In genomic region chr7:10939237-10939910, GRCh38 we compare ENCODE assay signal across 8 cellular contexts. TPM values are rescaled to one million over a fixed set of nuclear protein-coding genes. Genes with fewer than 3 reads are reported as not detected.
A peak's percentile ranks its signal among the peaks of the same experiment; 100 is the strongest.
DNase-seq lines count a peak whose midpoint lies in the region; TF ChIP-seq lines count a peak whose summit lies in the region.

No MANE protein-coding gene starts in this region.

- H3K4me1 ChIP-seq in GM23248 (ENCODE audit: insufficient read depth) (peaks cover 27% of the 10 kb centered on the region), Loucy (ENCODE audit: insufficient read depth, low read length, poor library complexity, severe bottlenecking) (peaks cover 50% of the 10 kb centered on the region), colonic mucosa (no peaks in the 10 kb centered on the region), mesodermal cell (ENCODE audit: control insufficient read depth, insufficient read depth, low read length, poor library complexity, severe bottlenecking) (no peaks in the 10 kb centered on the region)

- DNase-seq in GM12864 (ENCODE audit: low read depth) (peak; percentile 10), GM23248 (peak; percentile 54), colonic mucosa (no peak), NCI-H524 treated with DMSO at 0.1 percent for 48 hours (lab: John Stamatoyannopoulos, UW) (no peak), NCI-H187 (lab: John Stamatoyannopoulos, UW) (no peak)
- DNase-seq in activated T-cell treated with anti-CD3 and anti-CD28 coated beads, Interleukin-2, amount 50 U/mL, for 48 hours = no peak

- H2AFZ ChIP-seq in GM23248 (peak overlapping the region; percentile 95), Loucy (ENCODE audit: low read length) (peak overlapping the region; percentile 86)

- H3K9me3 ChIP-seq in GM23248 (ENCODE audit: low read depth) (no peaks in the 10 kb centered on the region), Loucy (ENCODE audit: insufficient read depth, low read depth, low read length) (no peaks in the 10 kb centered on the region), colonic mucosa (no peaks in the 10 kb centered on the region), mesodermal cell (ENCODE audit: control insufficient read depth, low read length) (no peaks in the 10 kb centered on the region)

- 1 to 3% methylated on average over 18 of the region's 18 CpGs for WGBS in GM23248 (ENCODE audit: low coverage in 1 of 2, low lambda C conversion rate in 2 of 2, missing lambda C conversion rate in 2 of 2), 2 experiments
- 0% methylated on average over 7 to 11 of the region's 18 CpGs for WGBS in mesodermal cell (ENCODE audit: insufficient coverage in 2 of 2), 2 experiments

- no peak for TF ChIP-seq CTCF in GM12864 (IDR thresholded peaks at IDR 0.05; ENCODE audit: low read depth, low read length, missing control alignments)
- no peak for TF ChIP-seq CTCF in Loucy (conservative IDR thresholded peaks at IDR 0.05; ENCODE audit: low read length)
- TF ChIP-seq CTCF in colonic mucosa (IDR thresholded peaks at IDR 0.05) = no peak

- peak overlapping the region; percentile 86 for H3K4me2 ChIP-seq in GM23248 (ENCODE audit: unreplicated experiment)
- peak overlapping the region; percentile 92 for H3K4me2 ChIP-seq in Loucy (ENCODE audit: low read depth, low read length, poor library complexity, severe bottlenecking)

- H3K27me3 ChIP-seq in GM23248 (replicated peaks; ENCODE audit: insufficient read depth) = no peaks in the 10 kb centered on the region
- no peaks in the 10 kb centered on the region for H3K27me3 ChIP-seq in Loucy (ENCODE audit: insufficient read depth, low read length, poor library complexity, severe bottlenecking)
- no peaks in the 10 kb centered on the region for H3K27me3 ChIP-seq in colonic mucosa

- peaks cover 11% of the 10 kb centered on the region for H3F3A ChIP-seq in GM23248 (ENCODE audit: insufficient read depth)
- H3F3A ChIP-seq in Loucy (ENCODE audit: low read depth) = no peaks in the 10 kb centered on the region

- peak overlapping the region; percentile 92 for H3K4me3 ChIP-seq in GM12864 (ENCODE audit: low read depth, low read length)
- peak overlapping the region; percentile 96 for H3K4me3 ChIP-seq in GM23248
- peak overlapping the region; percentile 91 for H3K4me3 ChIP-seq in Loucy (ENCODE audit: low read length, poor library complexity, severe bottlenecking)
- H3K4me3 ChIP-seq in colonic mucosa = peak overlapping the region; percentile 69
- H3K4me3 ChIP-seq in mesodermal cell (ENCODE audit: extremely low read depth, insufficient read depth, low read length, poor library complexity, severe bottlenecking) = peak overlapping the region; percentile 93

- intact Hi-C loops in colonic mucosa (cut with DNase I) = no loop called here

- in situ Hi-C loops in GM23248 (cut with MboI) = no loop called here

- no peaks in the 10 kb centered on the region for H3K9me2 ChIP-seq in GM23248 (ENCODE audit: insufficient read depth)
- no peaks in the 10 kb centered on the region for H3K9me2 ChIP-seq in Loucy (replicated peaks; ENCODE audit: low read depth, low read length)

- H3K9ac ChIP-seq in GM23248 (peak overlapping the region; percentile 97), Loucy (ENCODE audit: low read depth, low read length, poor library complexity, severe bottlenecking) (peak overlapping the region; percentile 98), colonic mucosa (ENCODE audit: low read depth in 2 of 2, low read length in 2 of 2) (peak overlapping the region; percentile 82 to 90)

- H3K79me2 ChIP-seq in GM23248 (ENCODE audit: insufficient read depth) = peaks cover 51% of the 10 kb centered on the region
- H3K79me2 ChIP-seq in Loucy (ENCODE audit: insufficient read depth, low read length) = peaks cover 54% of the 10 kb centered on the region

- H3K36me3 ChIP-seq in GM23248 (ENCODE audit: low read depth) (peaks cover 12% of the 10 kb centered on the region; the same call in 1 of the 2 replicates), Loucy (ENCODE audit: insufficient read depth, low read length) (peaks cover 8% of the 10 kb centered on the region; the same call in 1 of the 2 replicates), colonic mucosa (no peaks in the 10 kb centered on the region), mesodermal cell (ENCODE audit: control insufficient read depth, insufficient read depth, low read length) (peaks cover 31% of the 10 kb centered on the region)

- H4K20me1 ChIP-seq in GM23248 (ENCODE audit: insufficient read depth) = no peaks in the 10 kb centered on the region
- H4K20me1 ChIP-seq in Loucy (ENCODE audit: insufficient read depth, low read length, poor library complexity, severe bottlenecking) = peaks cover 42% of the 10 kb centered on the region

- peak overlapping the region; percentile 98 for H3K27ac ChIP-seq in GM23248
- H3K27ac ChIP-seq in colonic mucosa = peak overlapping the region; percentile 91
- peak overlapping the region; percentile 100 for H3K27ac ChIP-seq in mesodermal cell (ENCODE audit: low read depth, low read length, severe bottlenecking)

RNA-seq across cellular contexts. Expression of gene PHF14, which starts 34.3 kb away (rescaled TPM):
- total RNA-seq in GM23248 (2014; rRNA removed; shearing (Covaris generic)) = 9.6 and 17.0 TPM in 2 replicates
- 10.0 and 10.1 TPM in 2 replicates for polyA plus RNA-seq in GM23248 (2016; fragmentation: Nextera tagmentation; extraction: Ambion mirVana)
- total RNA-seq in colonic mucosa = 10 to 100 TPM; 25.8 to 28.5 TPM
- polyA plus RNA-seq in mesodermal cell (2013, experiment 1 of 2) = 36.5 TPM
- polyA plus RNA-seq in mesodermal cell (2013, experiment 2 of 2) = 43.8 TPM

Comparison
In these comparisons a context has a peak if more than half of its experiments do, and no peak if none do; other contexts are left out.
1. DNase-seq: peak in GM12864 (single experiment) and GM23248 (single experiment); none in colonic mucosa (single experiment), activated T-cell treated with anti-CD3 and anti-CD28 coated beads, Interleukin-2, amount 50 U/mL, for 48 hours (0 of 2), NCI-H524 treated with DMSO at 0.1 percent for 48 hours (single experiment) and NCI-H187 (0 of 2).
2. Peak in every context shown above with its lines, with median percentiles within 50 percentile points of each other: H3K4me3 ChIP-seq, H3K27ac ChIP-seq and H3K9ac ChIP-seq.